In genomic region chr1:42221952-42222606, GRCh38 we compare ENCODE assay signal across 13 cellular contexts. TPM values are rescaled to one million over a fixed set of nuclear protein-coding genes. Genes with fewer than 3 reads are reported as not detected.
DNase-seq lines count a peak whose midpoint lies in the region; ATAC-seq, FAIRE-seq and TF ChIP-seq lines count a peak whose summit lies in the region.
"Had no signal": no experiment of that assay in that cellular context is flagged by ENCODE, and none has a peak within 500 bp of the region (broad histone marks: within the 10 kb centered on the region; RNA-seq: fewer than 3 reads in every experiment).

No MANE protein-coding gene starts in this region.

- TF ChIP-seq POLR2A in GM12891 (IDR thresholded peaks at IDR 0.05; ENCODE audit: low read depth, low read length) = no peak

- H3K79me2 ChIP-seq in ACC112 (ENCODE audit: control insufficient read depth, insufficient read depth, low read length, unreplicated experiment) = peaks cover 17% of the 10 kb centered on the region

- peaks cover 32% of the 10 kb centered on the region for H3K4me1 ChIP-seq in ACC112 (ENCODE audit: control insufficient read depth, insufficient read depth, low read length, unreplicated experiment)

- FAIRE-seq in GM12891 (lab: Jason Lieb, UNC) = peak; percentile 59
- FAIRE-seq: urothelium cell line had no signal

- no peaks in the 10 kb centered on the region for H3K27me3 ChIP-seq in ACC112 (ENCODE audit: insufficient read depth, low read length)

- H3K36me3 ChIP-seq in ACC112 (ENCODE audit: insufficient read depth, low read length) = no peaks in the 10 kb centered on the region

- DNase-seq in GM12891 (ENCODE audit: insufficient read length, low spot score) (no peak), SW480 (ENCODE audit: low spot score) (peak; percentile 4), glomerular visceral epithelial cell (ENCODE audit: extremely low spot score) (peak; percentile 32), NCI-H187 (lab: John Stamatoyannopoulos, UW) (no peak)
- no peak for DNase-seq in stimulated activated CD4-positive, alpha-beta T cell treated with anti-CD3 and anti-CD28 coated beads, Interleukin-12 subunit alpha, Interleukin-12 subunit beta, amount 100 ng/mL, for 4 hours
- DNase-seq: AML-193; glutamatergic neuron; left ventricle myocardium superior; stimulated activated CD8-positive, alpha-beta memory T cell treated with anti-CD3 and anti-CD28 coated beads, Interleukin-4, amount 100 ng/mL, for 48 hours had no signal

- ATAC-seq in GM18868 (IDR thresholded peaks at IDR 0.05; ENCODE audit: unreplicated experiment) (no peak), HG02885 (IDR thresholded peaks at IDR 0.05; ENCODE audit: poor library complexity, unreplicated experiment) (no peak)
- ATAC-seq: left ventricle myocardium superior had no signal

- 0 out of 2 replicates have a peak overlapping the region, but pooled peaks have one; percentile 19 for H3K27ac ChIP-seq in ACC112 (ENCODE audit: low read depth, low read length)

- H2AFZ ChIP-seq in ACC112 (ENCODE audit: low read length, unreplicated experiment) = no peak overlapping the region

- no peak overlapping the region for H3K4me3 ChIP-seq in ACC112 (ENCODE audit: low read depth, low read length)

TF ChIP-seq in GM12891, 5 proteins besides CTCF, POLR2A, EP300 and RAD21:
- no peak for TF ChIP-seq POU2F2 (IDR thresholded peaks at IDR 0.05; ENCODE audit: low read depth, low read length)
- no peak for TF ChIP-seq SPI1 (IDR thresholded peaks at IDR 0.05; ENCODE audit: low read depth, low read length)
- no peak for TF ChIP-seq TAF1 (IDR thresholded peaks at IDR 0.05; ENCODE audit: low read depth, low read length)
- TF ChIP-seq POLR2AphosphoS5 (IDR thresholded peaks at IDR 0.05; ENCODE audit: low read depth, low read length) = no peak
- TF ChIP-seq PAX5 (IDR thresholded peaks at IDR 0.05; ENCODE audit: insufficient read depth, low read length, severe bottlenecking) = no peak

RNA-seq across cellular contexts. Expression of gene GUCA2A, which starts 57.5 kb away (rescaled TPM):
- not detected for polyA plus RNA-seq in GM12891 (2012; ENCODE audit: low read depth, missing spikeins)

Comparison
In these comparisons a context has a peak if more than half of its experiments do, and no peak if none do; other contexts are left out.
1. DNase-seq: peak in SW480 (single experiment) and glomerular visceral epithelial cell (single experiment); none in GM12891 (single experiment), NCI-H187 (0 of 2) and stimulated activated CD4-positive, alpha-beta T cell treated with anti-CD3 and anti-CD28 coated beads, Interleukin-12 subunit alpha, Interleukin-12 subunit beta, amount 100 ng/mL, for 4 hours (single experiment).